Comparison of ENCODE assay signal across 1 cellular context in genomic region chr11:124086447-124086846, GRCh38.
TF ChIP-seq lines count a peak whose summit lies in the region.

No MANE protein-coding gene starts in this region.

TF ChIP-seq in HEK293T, 16 proteins besides CTCF, POLR2A, EP300 and RAD21 (continued from another document):
- no peak for TF ChIP-seq FOXM1 (IDR thresholded peaks at IDR 0.05; ENCODE audit: borderline replicate concordance)
- no peak for TF ChIP-seq SUZ12 (IDR thresholded peaks at IDR 0.05)
- TF ChIP-seq LEF1 (IDR thresholded peaks at IDR 0.05; ENCODE audit: borderline replicate concordance), result no peak
- no peak for TF ChIP-seq ARNT (IDR thresholded peaks at IDR 0.05)
- no peak for TF ChIP-seq FOXA1 (IDR thresholded peaks at IDR 0.05)
- TF ChIP-seq PKNOX1 (IDR thresholded peaks at IDR 0.05), result no peak
- no peak for TF ChIP-seq CTBP1 (IDR thresholded peaks at IDR 0.05; ENCODE audit: borderline replicate concordance)
- TF ChIP-seq FOXK2 (IDR thresholded peaks at IDR 0.05), result no peak
